In genomic region chr20:25081065-25081729, GRCh38 we compare ENCODE assay signal across 1 cellular context.
TF ChIP-seq lines count a peak whose summit lies in the region.

No MANE protein-coding gene starts in this region.

TF ChIP-seq in HepG2, 621 proteins besides CTCF, POLR2A, EP300 and RAD21 (continued from another document and continues in another):
- TF ChIP-seq HIC2 (CRISPR knock-in tag; IDR thresholded peaks at IDR 0.05; ENCODE audit: low read depth) (no peak), THAP9 (CRISPR knock-in tag; IDR thresholded peaks at IDR 0.05; ENCODE audit: borderline replicate concordance) (no peak), ZNF343 (CRISPR knock-in tag; IDR thresholded peaks at IDR 0.05) (no peak), ATF4 (CRISPR knock-in tag; IDR thresholded peaks at IDR 0.05) (no peak), TRIM24 (CRISPR knock-in tag; IDR thresholded peaks at IDR 0.05) (no peak), SNAPC5 (CRISPR knock-in tag; IDR thresholded peaks at IDR 0.05; ENCODE audit: borderline replicate concordance) (no peak), KDM5A (IDR thresholded peaks at IDR 0.05; ENCODE audit: borderline replicate concordance, low read length) (no peak), MTA1 (CRISPR knock-in tag; IDR thresholded peaks at IDR 0.05; ENCODE audit: borderline replicate concordance) (no peak), NONO (IDR thresholded peaks at IDR 0.05) (no peak), NONO (CRISPR knock-in tag; conservative IDR thresholded peaks at IDR 0.05) (no peak), MXD4 (CRISPR knock-in tag; IDR thresholded peaks at IDR 0.05) (no peak), ZNF30 (CRISPR knock-in tag; IDR thresholded peaks at IDR 0.05) (no peak), XRCC5 (optimal IDR thresholded peaks at IDR 0.05; ENCODE audit: low read length) (no peak), MNT (IDR thresholded peaks at IDR 0.05) (no peak), SATB2 (CRISPR knock-in tag; IDR thresholded peaks at IDR 0.05) (0 out of 2 replicates have a peak, but pooled peaks have one; percentile 27), SRY (CRISPR knock-in tag; IDR thresholded peaks at IDR 0.05) (peak; percentile 78; the same call in 1 of the 2 replicates), ZNF550 (CRISPR knock-in tag; IDR thresholded peaks at IDR 0.05; ENCODE audit: borderline replicate concordance) (no peak), ZFAT (CRISPR knock-in tag; conservative IDR thresholded peaks at IDR 0.05) (no peak), JDP2 (CRISPR knock-in tag; IDR thresholded peaks at IDR 0.05; ENCODE audit: borderline replicate concordance) (no peak), ATM (IDR thresholded peaks at IDR 0.05; ENCODE audit: borderline replicate concordance) (no peak), PATZ1 (CRISPR knock-in tag; IDR thresholded peaks at IDR 0.05) (no peak), ZBTB2 (CRISPR knock-in tag; IDR thresholded peaks at IDR 0.05; ENCODE audit: low read depth) (no peak), MLLT10 (CRISPR knock-in tag; IDR thresholded peaks at IDR 0.05) (no peak), MIER2 (CRISPR knock-in tag; IDR thresholded peaks at IDR 0.05) (peak; percentile 97), ZNF607 (CRISPR knock-in tag; IDR thresholded peaks at IDR 0.05; ENCODE audit: borderline replicate concordance) (peak; percentile 59; the same call in 1 of the 2 replicates), ZNF615 (CRISPR knock-in tag; IDR thresholded peaks at IDR 0.05; ENCODE audit: borderline replicate concordance) (no peak), YEATS2 (CRISPR knock-in tag; IDR thresholded peaks at IDR 0.05; ENCODE audit: borderline replicate concordance) (no peak), ZNF367 (CRISPR knock-in tag; IDR thresholded peaks at IDR 0.05; ENCODE audit: borderline replicate concordance) (peak; percentile 52; the same call in 1 of the 2 replicates), ZNF256 (CRISPR knock-in tag; conservative IDR thresholded peaks at IDR 0.05) (no peak), HCFC1 (IDR thresholded peaks at IDR 0.05; ENCODE audit: low read depth, low read length) (no peak), ZFP90 (CRISPR knock-in tag; IDR thresholded peaks at IDR 0.05; ENCODE audit: borderline replicate concordance) (no peak), ZNF280D (CRISPR knock-in tag; IDR thresholded peaks at IDR 0.05) (no peak), RXRA (CRISPR knock-in tag; IDR thresholded peaks at IDR 0.05) (peak; percentile 40; the same call in 1 of the 2 replicates), PREB (CRISPR knock-in tag; IDR thresholded peaks at IDR 0.05) (no peak), MED8 (CRISPR knock-in tag; IDR thresholded peaks at IDR 0.05; ENCODE audit: insufficient replicate concordance) (no peak), ZBTB49 (CRISPR knock-in tag; IDR thresholded peaks at IDR 0.05; ENCODE audit: borderline replicate concordance) (peak; percentile 66; the same call in 1 of the 2 replicates), ZNF660 (CRISPR knock-in tag; IDR thresholded peaks at IDR 0.05; ENCODE audit: borderline replicate concordance, low read depth) (no peak), SMYD3 (CRISPR knock-in tag; IDR thresholded peaks at IDR 0.05) (no peak), SP5 (CRISPR knock-in tag; IDR thresholded peaks at IDR 0.05; ENCODE audit: borderline replicate concordance, low read depth) (no peak), MTF1 (CRISPR knock-in tag; IDR thresholded peaks at IDR 0.05) (0 out of 2 replicates have a peak, but pooled peaks have one; percentile 54), MEF2D (CRISPR knock-in tag; IDR thresholded peaks at IDR 0.05) (no peak), ZNF570 (CRISPR knock-in tag; IDR thresholded peaks at IDR 0.05; ENCODE audit: borderline replicate concordance) (no peak), ZBTB34 (CRISPR knock-in tag; IDR thresholded peaks at IDR 0.05) (no peak), ATF7 (IDR thresholded peaks at IDR 0.05) (no peak), ATF7 (CRISPR knock-in tag; IDR thresholded peaks at IDR 0.05) (no peak)
